Comparison of ENCODE assay signal across 11 cellular contexts in the genomic region with DNA sequence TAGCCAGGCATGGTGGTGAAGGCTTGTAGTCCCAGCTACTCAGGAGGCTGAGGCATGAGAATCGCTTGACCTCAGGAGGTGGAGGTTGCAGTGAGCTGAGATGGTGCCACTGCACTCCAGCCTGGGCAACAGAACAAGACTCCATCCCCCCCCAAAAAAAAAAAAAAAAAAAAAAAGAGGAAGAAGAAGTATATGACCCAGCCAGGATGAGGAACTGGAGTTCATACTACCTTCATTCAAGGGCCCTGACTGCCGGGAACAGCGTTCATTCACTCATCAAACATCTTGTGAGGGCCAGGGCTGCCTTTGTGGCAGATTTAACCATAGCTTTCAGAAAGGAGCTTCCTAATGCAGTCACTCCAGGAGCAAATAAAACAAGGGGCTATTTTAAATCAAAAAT.
A peak's percentile ranks its signal among the peaks of the same experiment; 100 is the strongest.
DNase-seq lines count a peak whose midpoint lies in the region; ATAC-seq and TF ChIP-seq lines count a peak whose summit lies in the region.
"Had no signal": no experiment of that assay in that cellular context is flagged by ENCODE, and none has a peak within 500 bp of the region (broad histone marks: within the 10 kb centered on the region; RNA-seq: fewer than 3 reads in every experiment).

No MANE protein-coding gene starts in this region.

- no peak for ATAC-seq in Right ventricle myocardium inferior
- ATAC-seq in GM18868 (IDR thresholded peaks at IDR 0.05; ENCODE audit: unreplicated experiment), result no peak

- DNase-seq in cardiac muscle cell (ENCODE audit: low read depth in 1 of 2, low spot score in 1 of 2) (no peak), Right ventricle myocardium inferior (ENCODE audit: missing footprints) (no peak), adrenal gland (peak in 2 of 7 donors; percentile 32 to 33), vagina (ENCODE audit: extremely low spot score in 2 of 2) (no peak), glomerular visceral epithelial cell (ENCODE audit: extremely low spot score) (no peak), activated gamma-delta T cell (lab: John Stamatoyannopoulos, UW) (no peak)
- DNase-seq: COR-L47, NCI-H2171 treated with DMSO at 0.1 percent for 48 hours, WERI-Rb-1 had no signal

- H3K27me3 ChIP-seq in cardiac muscle cell, result no peaks in the 10 kb centered on the region
- no peaks in the 10 kb centered on the region for H3K27me3 ChIP-seq in adrenal gland
- no peaks in the 10 kb centered on the region for H3K27me3 ChIP-seq in muscle layer of duodenum (ENCODE audit: low read depth, low read length)
- H3K27me3 ChIP-seq in vagina, result no peaks in the 10 kb centered on the region

- TF ChIP-seq POLR2A in adrenal gland (IDR thresholded peaks at IDR 0.05), result no peak
- TF ChIP-seq POLR2A in vagina (IDR thresholded peaks at IDR 0.05), result no peak

- H3K36me3 ChIP-seq in cardiac muscle cell (no peaks in the 10 kb centered on the region), adrenal gland (replicated peaks in 1 of 2) (no peaks in the 10 kb centered on the region), muscle layer of duodenum (ENCODE audit: control insufficient read depth in 1 of 2, insufficient read depth in 2 of 2, low read length in 2 of 2) (no peaks in the 10 kb centered on the region), vagina (no peaks in the 10 kb centered on the region)
- H3K36me3 ChIP-seq: WERI-Rb-1 had no signal

- TF ChIP-seq CTCF in cardiac muscle cell (IDR thresholded peaks at IDR 0.05; ENCODE audit: low read depth, low read length) (no peak), adrenal gland (IDR thresholded peaks at IDR 0.05) (no peak), vagina (IDR thresholded peaks at IDR 0.05) (no peak)

- H3K27ac ChIP-seq in cardiac muscle cell (peak overlapping the region; percentile 94), adrenal gland (peak overlapping the region in 4 of 5 donors; percentile 63 to 86 (median 74)), muscle layer of duodenum (ENCODE audit: low read length) (peak overlapping the region; percentile 57), vagina (peak overlapping the region; percentile 68)
- H3K27ac ChIP-seq: WERI-Rb-1 had no signal

- WGBS in adrenal gland, 4 donors, result 80 to 86% (median 84%) methylated on average over 3 of the region's 3 CpGs

- H3K4me3 ChIP-seq in cardiac muscle cell, result peak overlapping the region; percentile 20
- peak overlapping the region in 1 of 4 donors; percentile 54 for H3K4me3 ChIP-seq in adrenal gland
- H3K4me3 ChIP-seq in muscle layer of duodenum (ENCODE audit: low read depth in 1 of 2, low read length in 2 of 2), result peak overlapping the region; percentile 59 to 62
- H3K4me3 ChIP-seq in vagina, result no peak overlapping the region

- intact Hi-C loops in Right ventricle myocardium inferior (cut with DNase I), result loop anchor here (2.0 to 5.0 kb wide), 4 partner anchors 74 to 279 kb away; no protein-coding TSS in a partner anchor
- intact Hi-C loops in adrenal gland (cut with DNase I), result loop anchor here in 1 of 2 donors (5.0 kb wide), 1 partner anchor 129 kb away; the partner anchor contains the start of genes MRPS6 and SLC5A3
- intact Hi-C loops in vagina (cut with DNase I), result loop anchor here (10.0 kb wide), 2 partner anchors 116 to 266 kb away; no protein-coding TSS in a partner anchor

- no peaks in the 10 kb centered on the region for H3K9me3 ChIP-seq in cardiac muscle cell (ENCODE audit: low read depth)
- H3K9me3 ChIP-seq in adrenal gland (replicated peaks in 1 of 3), result no peaks in the 10 kb centered on the region
- H3K9me3 ChIP-seq in muscle layer of duodenum (ENCODE audit: control insufficient read depth in 1 of 2, low read length in 2 of 2), result no peaks in the 10 kb centered on the region
- H3K9me3 ChIP-seq in vagina, result no peaks in the 10 kb centered on the region

- peaks cover 39% of the 10 kb centered on the region for H3K4me1 ChIP-seq in cardiac muscle cell (ENCODE audit: low read depth)
- H3K4me1 ChIP-seq in adrenal gland (replicated peaks in 1 of 2), result peaks cover 11 to 47% of the 10 kb centered on the region in 2 donors
- peaks cover 7 to 39% of the 10 kb centered on the region in 2 donors for H3K4me1 ChIP-seq in muscle layer of duodenum (ENCODE audit: control insufficient read depth in 1 of 2, insufficient read depth in 2 of 2, low read length in 2 of 2)
- H3K4me1 ChIP-seq in vagina, result peaks cover 36% of the 10 kb centered on the region

Comparison
In these comparisons a context has a peak if more than half of its experiments do, and no peak if none do; other contexts are left out.
1. H3K4me3 ChIP-seq: peak in cardiac muscle cell (single experiment) and muscle layer of duodenum (2 of 2); none in vagina (0 of 2).
2. Peak in every context shown above with its lines, with median percentiles within 50 percentile points of each other: H3K27ac ChIP-seq.